8 cellular contexts compared by ENCODE assay signal in genomic region chr5:149550608-149551226, GRCh38. TPM values are rescaled to one million over a fixed set of nuclear protein-coding genes. Genes with fewer than 3 reads are reported as not detected.
DNase-seq lines count a peak whose midpoint lies in the region; ATAC-seq and TF ChIP-seq lines count a peak whose summit lies in the region.

No MANE protein-coding gene starts in this region.

- H3K4me1 ChIP-seq in PC-3 (ENCODE audit: insufficient read depth, low read length): peaks cover 41% of the 10 kb centered on the region
- H3K4me1 ChIP-seq in colonic mucosa: no peaks in the 10 kb centered on the region
- H3K4me1 ChIP-seq in urinary bladder (ENCODE audit: insufficient read depth): no peaks in the 10 kb centered on the region

- TF ChIP-seq CTCF in PC-3 (conservative IDR thresholded peaks at IDR 0.05; ENCODE audit: low read depth, low read length) (no peak), colonic mucosa (IDR thresholded peaks at IDR 0.05) (no peak), mesothelial cell of epicardium (IDR thresholded peaks at IDR 0.05; ENCODE audit: unreplicated experiment) (no peak)

- H3K27me3 Mint-ChIP-seq in mesothelial cell of epicardium (ENCODE audit: low read depth): no peaks in the 10 kb centered on the region

- intact Hi-C loops in PC-3 (cut with micrococcal nuclease): loop anchor here (1.0 kb wide), 5 partner anchors 11 to 110 kb away; no protein-coding TSS in a partner anchor
- intact Hi-C loops in colonic mucosa (cut with DNase I): no loop called here

- peak overlapping the region; percentile 98 for H3K27ac Mint-ChIP-seq in mesothelial cell of epicardium

- peak overlapping the region; percentile 88 for H3K4me2 ChIP-seq in PC-3 (ENCODE audit: low read length)

- H3K27me3 ChIP-seq in PC-3 (ENCODE audit: low read length): no peaks in the 10 kb centered on the region
- no peaks in the 10 kb centered on the region for H3K27me3 ChIP-seq in colonic mucosa

- POLR2A ChIA-PET in PC-3 (lab: Charles Lee; ENCODE audit: unreplicated experiment): interaction anchor here (0.6 to 1.4 kb wide), 9 partner anchors 11 to 324 kb away, joined by 3 to 31 read pairs (median 6); no protein-coding TSS in a partner anchor

- ATAC-seq in GM21717 (IDR thresholded peaks at IDR 0.05; ENCODE audit: unreplicated experiment) (peak; percentile 12), PC-3 (peak; percentile 6)

- no peaks in the 10 kb centered on the region for H3K9me2 ChIP-seq in PC-3 (replicated peaks; ENCODE audit: low read length)

- H3K36me3 ChIP-seq in PC-3 (ENCODE audit: low read depth, low read length): peaks cover 36% of the 10 kb centered on the region
- no peaks in the 10 kb centered on the region for H3K36me3 ChIP-seq in colonic mucosa
- no peaks in the 10 kb centered on the region for H3K36me3 ChIP-seq in urinary bladder (ENCODE audit: insufficient read depth)

- H4K20me1 ChIP-seq in PC-3 (ENCODE audit: low read length): peaks cover 30% of the 10 kb centered on the region

- DNase-seq in COLO668 (lab: John Stamatoyannopoulos, UW; ENCODE audit: unreplicated experiment) (peak; percentile 37), PC-3 (no peak), colonic mucosa (peak; percentile 40), mesothelial cell of epicardium (ENCODE audit: low spot score in 2 of 2, unreplicated experiment in 2 of 2) (no peak), DMS79 (lab: John Stamatoyannopoulos, UW) (no peak), NCI-H2029 (lab: John Stamatoyannopoulos, UW) (no peak)

- peaks cover 67% of the 10 kb centered on the region for H3K79me2 ChIP-seq in PC-3 (ENCODE audit: low read length)

- peak overlapping the region; percentile 15; the same call in 1 of the 2 replicates for H2AFZ ChIP-seq in PC-3 (ENCODE audit: low read length)

- H3F3A ChIP-seq in PC-3 (ENCODE audit: low read length, unreplicated experiment): peaks cover 7% of the 10 kb centered on the region

- H3K4me3 ChIP-seq in PC-3 (ENCODE audit: low read length) (peak overlapping the region; percentile 93), colonic mucosa (peak overlapping the region; percentile 75), urinary bladder (ENCODE audit: low read depth, low read length) (peak overlapping the region; percentile 82)

- peak overlapping the region; percentile 95 for H3K4me3 Mint-ChIP-seq in mesothelial cell of epicardium

- peaks cover 31% of the 10 kb centered on the region for H3K4me1 Mint-ChIP-seq in mesothelial cell of epicardium

- H3K27ac ChIP-seq in PC-3 (ENCODE audit: low read length): peak overlapping the region; percentile 85
- H3K27ac ChIP-seq in colonic mucosa: peak overlapping the region; percentile 98
- H3K27ac ChIP-seq in urinary bladder (ENCODE audit: low read depth): peak overlapping the region; percentile 98

- H3K9me3 ChIP-seq in PC-3 (ENCODE audit: low read length) (no peaks in the 10 kb centered on the region), colonic mucosa (no peaks in the 10 kb centered on the region)

- peak overlapping the region; percentile 99 for H3K9ac ChIP-seq in PC-3 (ENCODE audit: low read length)
- peak overlapping the region; percentile 99 to 100 for H3K9ac ChIP-seq in colonic mucosa (ENCODE audit: low read depth in 2 of 2, low read length in 2 of 2)

- CTCF ChIA-PET in PC-3 (lab: Charles Lee): interaction anchor here (0.7 to 1.1 kb wide), 5 partner anchors 11 to 111 kb away, joined by 3 to 4 read pairs (median 3); no protein-coding TSS in a partner anchor

- peaks cover 11% of the 10 kb centered on the region for H3K36me3 Mint-ChIP-seq in mesothelial cell of epicardium

- no peaks in the 10 kb centered on the region for H3K9me3 Mint-ChIP-seq in mesothelial cell of epicardium

- under 1% methylated on average over 39 of the region's 39 CpGs for WGBS in urinary bladder

- BruUV-seq in PC-3 (replicated peaks; lab: Mats Ljungman, UMichigan): TSS peak; percentile 40

RNA-seq across cellular contexts. Expression of gene CSNK1A1, which starts 0.5 kb away (rescaled TPM):
- total RNA-seq in PC-3 (2014; rRNA removed) (500 and 586 TPM in 2 replicates), colonic mucosa (100 to 1,000 TPM; 248 to 257 TPM), mesothelial cell of epicardium (246 to 254 TPM (median 248 TPM) in 3 replicates), urinary bladder (343 TPM)
- polyA plus RNA-seq in urinary bladder: 144 TPM

RNA-seq across cellular contexts. Expression of gene ARHGEF37, which starts 30.6 kb away (rescaled TPM):
- 5.2 and 6.5 TPM in 2 replicates for total RNA-seq in PC-3 (2014; rRNA removed)
- total RNA-seq in colonic mucosa: 10 to 100 TPM; 11.9 to 15.7 TPM
- total RNA-seq in mesothelial cell of epicardium: 9.1 to 10.1 TPM (median 10.0 TPM) in 3 replicates
- 5.6 TPM for total RNA-seq in urinary bladder
- polyA plus RNA-seq in urinary bladder: 14.2 TPM

Comparison
In these comparisons a context has a peak if more than half of its experiments do, and no peak if none do; other contexts are left out.
1. DNase-seq: peak in COLO668 (single experiment) and colonic mucosa (single experiment); none in PC-3 (single experiment), mesothelial cell of epicardium (0 of 2), DMS79 (single experiment) and NCI-H2029 (single experiment).
2. Peak in every context shown above with its lines, with median percentiles within 50 percentile points of each other: H3K27ac ChIP-seq and H3K4me3 ChIP-seq.